ENCODE assay signal across 31 cellular contexts in genomic region chr13:101811881-101812280, GRCh38.
"Had no signal": no experiment of that assay in that cellular context is flagged by ENCODE, and none has a peak within 500 bp of the region (broad histone marks: within the 10 kb centered on the region; RNA-seq: fewer than 3 reads in every experiment).

No MANE protein-coding gene starts in this region.

- ATAC-seq: activated naive CD4-positive, alpha-beta T cell treated with anti-CD3 and anti-CD28 coated beads, Interleukin-2, amount 50 U/mL, for 72 hours; activated naive CD8-positive, alpha-beta T cell treated with anti-CD3 and anti-CD28 coated beads, Interleukin-2, amount 50 U/mL, for 24 hours; activated T-cell treated with anti-CD3 and anti-CD28 coated beads, Interleukin-2, amount 50 U/mL, for 4 hours; activated T-cell treated with anti-CD3 and anti-CD28 coated beads, Interleukin-2, amount 50 U/mL, for 72 hours; activated T-helper 17 cell treated with anti-CD3 and anti-CD28 coated beads, Interleukin-2, amount 50 U/mL, for 72 hours; body of pancreas had no signal

- H3K4me3 ChIP-seq: adrenal gland, ascending aorta, body of pancreas, breast epithelium, cardiac muscle cell had no signal

- H3K27ac ChIP-seq: adrenal gland, ascending aorta, body of pancreas, brain microvascular endothelial cell, breast epithelium, cardiac muscle cell had no signal

- H3K9me3 ChIP-seq: adrenal gland, ascending aorta, body of pancreas, breast epithelium had no signal

- H3K4me1 ChIP-seq: adrenal gland, ascending aorta, body of pancreas, breast epithelium had no signal

- H3K27me3 ChIP-seq: adrenal gland, ascending aorta, body of pancreas, brain microvascular endothelial cell, breast epithelium, cardiac muscle cell had no signal

- DNase-seq: activated effector memory CD4-positive, alpha-beta T cell treated with anti-CD3 and anti-CD28 coated beads, Interleukin-2, amount 50 U/mL, for 16 hours; activated effector memory CD4-positive, alpha-beta T cell treated with Interleukin-2 at 50 U/mL for 16 hours; activated gamma-delta T cell; activated gamma-delta T cell treated with Interleukin-2 at 50 U/mL for 16 hours; activated naive CD4-positive, alpha-beta T cell; activated naive CD4-positive, alpha-beta T cell treated with anti-CD3 and anti-CD28 coated beads for 36 hours; activated naive CD4-positive, alpha-beta T cell treated with anti-CD3 and anti-CD28 coated beads, Interleukin-2, amount 10 ng/mL, durations not matched to agents 7 days and 5 days; activated naive CD4-positive, alpha-beta T cell treated with anti-CD3 and anti-CD28 coated beads, Interleukin-2, amount 50 U/mL, for 16 hours; activated naive CD4-positive, alpha-beta T cell treated with Interleukin-2 at 50 U/mL for 16 hours; activated naive CD8-positive, alpha-beta T cell treated with anti-CD3 and anti-CD28 coated beads for 36 hours; activated naive CD8-positive, alpha-beta T cell treated with anti-CD3 and anti-CD28 coated beads, Interleukin-2, amount 10 ng/mL, durations not matched to agents 7 days and 5 days; activated naive CD8-positive, alpha-beta T cell treated with anti-CD3 and anti-CD28 coated beads, Interleukin-2, amount 50 U/mL, for 24 hours; activated T-cell treated with anti-CD3 and anti-CD28 coated beads, Interleukin-2, amount 50 U/mL, for 24 hours; activated T-cell treated with anti-CD3 and anti-CD28 coated beads, Interleukin-2, amount 50 U/mL, for 4 hours; activated T-cell treated with anti-CD3 and anti-CD28 coated beads, Interleukin-2, amount 50 U/mL, for 48 hours; activated T-cell treated with anti-CD3 and anti-CD28 coated beads, Interleukin-2, amount 50 U/mL, for 72 hours; adrenal gland; amniotic stem cell; amygdala; anterior cingulate cortex; aorta; body of pancreas; brain microvascular endothelial cell; caudate nucleus; central memory CD4-positive, alpha-beta T cell; cerebellar nuclear complex had no signal

- H3K36me3 ChIP-seq: adrenal gland, ascending aorta, brain microvascular endothelial cell, breast epithelium, cardiac muscle cell had no signal
